10 cellular contexts compared by ENCODE assay signal in the genomic region with DNA sequence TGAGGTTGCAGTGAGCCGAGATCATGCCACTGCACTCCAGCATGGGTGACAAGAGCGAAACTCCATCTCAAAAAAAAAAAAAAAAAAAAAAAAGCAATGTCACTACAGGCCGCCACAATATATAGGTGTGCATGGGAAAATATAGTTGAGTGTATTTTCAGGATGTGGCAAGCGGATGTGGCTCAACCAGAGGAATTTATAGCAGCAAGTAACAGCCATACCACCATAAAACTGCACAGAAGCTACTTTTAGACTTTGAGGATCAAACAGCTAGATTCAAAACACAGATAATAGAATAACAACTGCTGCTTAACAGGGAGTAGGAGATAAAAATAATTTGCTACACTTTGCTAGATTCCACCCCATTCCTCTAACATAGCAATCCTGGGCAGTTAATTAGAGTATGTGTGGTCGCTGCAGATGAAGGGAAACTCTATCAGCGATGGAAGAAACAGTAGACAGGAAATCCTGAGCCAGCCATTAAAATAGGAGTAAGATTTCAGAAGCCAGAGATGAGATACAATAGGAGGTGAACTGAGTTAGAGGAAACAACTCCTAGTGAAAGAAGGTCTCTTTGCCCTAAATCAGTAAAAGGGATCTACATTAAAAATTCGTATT.
A peak's percentile ranks its signal among the peaks of the same experiment; 100 is the strongest.
DNase-seq lines count a peak whose midpoint lies in the region; ATAC-seq and TF ChIP-seq lines count a peak whose summit lies in the region.
"Had no signal": no experiment of that assay in that cellular context is flagged by ENCODE, and none has a peak within 500 bp of the region (broad histone marks: within the 10 kb centered on the region; RNA-seq: fewer than 3 reads in every experiment).

No MANE protein-coding gene starts in this region.

- peaks cover 7% of the 10 kb centered on the region for H3K9me3 Mint-ChIP-seq in T-helper 2 cell treated with Interferon-gamma antibody and Interleukin-4, amounts not matched to agents 5 μg/mL and 100 μg/mL, for 36 hours
- H3K9me3 Mint-ChIP-seq in stimulated activated naive B cell treated with anti-CD40 and anti-IgM and Interleukin-4, amounts not matched to agents 10 μg/mL and 1 μg/mL and 100 μg/mL, for 72 hours: peaks cover 0 to 2% of the 10 kb centered on the region in 2 donors

- DNase-seq in activated effector memory CD4-positive, alpha-beta T cell treated with anti-CD3 and anti-CD28 coated beads, Interleukin-2, amount 50 U/mL, for 16 hours: peak; percentile 65
- DNase-seq in activated effector memory CD4-positive, alpha-beta T cell treated with Interleukin-2 at 50 U/mL for 16 hours: no peak
- peak; percentile 24 for DNase-seq in T-helper 2 cell treated with Interferon-gamma antibody and Interleukin-4, amounts not matched to agents 5 μg/mL and 100 μg/mL, for 36 hours (ENCODE audit: low spot score)
- DNase-seq in stimulated activated naive B cell treated with anti-CD40 and anti-IgM and Interleukin-4, amounts not matched to agents 10 μg/mL and 1 μg/mL and 100 μg/mL, for 72 hours: no peak
- DNase-seq in HEK293T (ENCODE audit: extremely low spot score): no peak
- DNase-seq in NCI-H1694 treated with DMSO at 0.1 percent for 48 hours (lab: John Stamatoyannopoulos, UW): no peak
- no peak for DNase-seq in uterus

- no peak for TF ChIP-seq CTCF in uterus (IDR thresholded peaks at IDR 0.05)

- ATAC-seq in HG03095 (IDR thresholded peaks at IDR 0.05; ENCODE audit: unreplicated experiment): peak; percentile 81
- no peak for ATAC-seq in stimulated activated naive B cell treated with anti-CD40 and anti-IgM and Interleukin-4, amounts not matched to agents 10 μg/mL and 1 μg/mL and 100 μg/mL, for 72 hours (replicated peaks)

- CTCF ChIA-PET in HEK293T (lab: Yijun Ruan, JAX): no interaction called here

- TF ChIP-seq POLR2A in uterus (IDR thresholded peaks at IDR 0.05): no peak

- H3K27ac ChIP-seq in uterus: no peak overlapping the region
- H3K27ac ChIP-seq: SK-N-MC had no signal

- peak overlapping the region; percentile 74 for H3K4me3 Mint-ChIP-seq in T-helper 2 cell treated with Interferon-gamma antibody and Interleukin-4, amounts not matched to agents 5 μg/mL and 100 μg/mL, for 36 hours
- H3K4me3 Mint-ChIP-seq in stimulated activated naive B cell treated with anti-CD40 and anti-IgM and Interleukin-4, amounts not matched to agents 10 μg/mL and 1 μg/mL and 100 μg/mL, for 72 hours: peak overlapping the region in 1 of 2 donors; percentile 8

- intact Hi-C loops in uterus (cut with DNase I; ENCODE audit: low total_unique reads): no loop called here

- peak overlapping the region; percentile 82 for H3K27ac Mint-ChIP-seq in T-helper 2 cell treated with Interferon-gamma antibody and Interleukin-4, amounts not matched to agents 5 μg/mL and 100 μg/mL, for 36 hours
- H3K27ac Mint-ChIP-seq in stimulated activated naive B cell treated with anti-CD40 and anti-IgM and Interleukin-4, amounts not matched to agents 10 μg/mL and 1 μg/mL and 100 μg/mL, for 72 hours: peak overlapping the region; percentile 15

- H3K36me3 ChIP-seq in uterus: no peaks in the 10 kb centered on the region
- H3K36me3 ChIP-seq: neutrophil had no signal

- no peaks in the 10 kb centered on the region for H3K27me3 ChIP-seq in uterus
- H3K27me3 ChIP-seq: neutrophil had no signal

- no peaks in the 10 kb centered on the region for H3K9me3 ChIP-seq in uterus
- H3K9me3 ChIP-seq: neutrophil had no signal

- POLR2A ChIA-PET in HEK293T (lab: Yijun Ruan, JAX): no interaction called here

- H3K36me3 Mint-ChIP-seq in T-helper 2 cell treated with Interferon-gamma antibody and Interleukin-4, amounts not matched to agents 5 μg/mL and 100 μg/mL, for 36 hours (ENCODE audit: low read depth): peaks cover 3% of the 10 kb centered on the region
- H3K36me3 Mint-ChIP-seq in stimulated activated naive B cell treated with anti-CD40 and anti-IgM and Interleukin-4, amounts not matched to agents 10 μg/mL and 1 μg/mL and 100 μg/mL, for 72 hours: no peaks in the 10 kb centered on the region

- H3K4me1 ChIP-seq in uterus: no peaks in the 10 kb centered on the region

- no peaks in the 10 kb centered on the region for H3K27me3 Mint-ChIP-seq in T-helper 2 cell treated with Interferon-gamma antibody and Interleukin-4, amounts not matched to agents 5 μg/mL and 100 μg/mL, for 36 hours (ENCODE audit: low read depth)
- H3K27me3 Mint-ChIP-seq in stimulated activated naive B cell treated with anti-CD40 and anti-IgM and Interleukin-4, amounts not matched to agents 10 μg/mL and 1 μg/mL and 100 μg/mL, for 72 hours: no peaks in the 10 kb centered on the region

- no peak overlapping the region for H3K4me3 ChIP-seq in uterus
- H3K4me3 ChIP-seq: SK-N-MC had no signal

- H3K4me1 Mint-ChIP-seq in T-helper 2 cell treated with Interferon-gamma antibody and Interleukin-4, amounts not matched to agents 5 μg/mL and 100 μg/mL, for 36 hours (ENCODE audit: low read depth): peaks cover 72% of the 10 kb centered on the region
- peaks cover 24 to 37% of the 10 kb centered on the region in 2 donors for H3K4me1 Mint-ChIP-seq in stimulated activated naive B cell treated with anti-CD40 and anti-IgM and Interleukin-4, amounts not matched to agents 10 μg/mL and 1 μg/mL and 100 μg/mL, for 72 hours

TF ChIP-seq in HEK293T, 16 proteins besides CTCF, POLR2A, EP300 and RAD21:
- TF ChIP-seq, protein P1, sequence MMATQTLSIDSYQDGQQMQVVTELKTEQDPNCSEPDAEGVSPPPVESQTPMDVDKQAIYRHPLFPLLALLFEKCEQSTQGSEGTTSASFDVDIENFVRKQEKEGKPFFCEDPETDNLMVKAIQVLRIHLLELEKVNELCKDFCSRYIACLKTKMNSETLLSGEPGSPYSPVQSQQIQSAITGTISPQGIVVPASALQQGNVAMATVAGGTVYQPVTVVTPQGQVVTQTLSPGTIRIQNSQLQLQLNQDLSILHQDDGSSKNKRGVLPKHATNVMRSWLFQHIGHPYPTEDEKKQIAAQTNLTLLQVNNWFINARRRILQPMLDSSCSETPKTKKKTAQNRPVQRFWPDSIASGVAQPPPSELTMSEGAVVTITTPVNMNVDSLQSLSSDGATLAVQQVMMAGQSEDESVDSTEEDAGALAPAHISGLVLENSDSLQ (IDR thresholded peaks at IDR 0.05): no peak
- TF ChIP-seq FOXA1 (IDR thresholded peaks at IDR 0.05) (no peak), LEF1 (IDR thresholded peaks at IDR 0.05; ENCODE audit: borderline replicate concordance) (no peak), BHLHE40 (IDR thresholded peaks at IDR 0.05; ENCODE audit: borderline replicate concordance) (no peak), HDGF (IDR thresholded peaks at IDR 0.05; ENCODE audit: borderline replicate concordance) (no peak), ZNF384 (IDR thresholded peaks at IDR 0.05) (no peak), ELF4 (IDR thresholded peaks at IDR 0.05) (no peak), FOXK2 (IDR thresholded peaks at IDR 0.05) (no peak), SUZ12 (IDR thresholded peaks at IDR 0.05) (no peak), NFRKB (IDR thresholded peaks at IDR 0.05) (no peak)

Comparison
In these comparisons a context has a peak if more than half of its experiments do, and no peak if none do; other contexts are left out.
1. DNase-seq: peak in activated effector memory CD4-positive, alpha-beta T cell treated with anti-CD3 and anti-CD28 coated beads, Interleukin-2, amount 50 U/mL, for 16 hours (single experiment) and T-helper 2 cell treated with Interferon-gamma antibody and Interleukin-4, amounts not matched to agents 5 μg/mL and 100 μg/mL, for 36 hours (single experiment); none in activated effector memory CD4-positive, alpha-beta T cell treated with Interleukin-2 at 50 U/mL for 16 hours (single experiment), stimulated activated naive B cell treated with anti-CD40 and anti-IgM and Interleukin-4, amounts not matched to agents 10 μg/mL and 1 μg/mL and 100 μg/mL, for 72 hours (single experiment), HEK293T (single experiment), NCI-H1694 treated with DMSO at 0.1 percent for 48 hours (single experiment) and uterus (0 of 2).